Comparison of ENCODE assay signal across 8 cellular contexts in genomic region chr4:17712166-17712565, GRCh38.
"Had no signal": no experiment of that assay in that cellular context is flagged by ENCODE, and none has a peak within 500 bp of the region (broad histone marks: within the 10 kb centered on the region; RNA-seq: fewer than 3 reads in every experiment).

No MANE protein-coding gene starts in this region.

- DNase-seq: GM23248, GOT3, H7, HFFc6 had no signal

- H3K9me3 ChIP-seq: HAP-1 had no signal

- H3K36me3 ChIP-seq: HAP-1 had no signal

- H3K27ac Mint-ChIP-seq: HFFc6, IgD-negative memory B cell had no signal

- H3K9me3 Mint-ChIP-seq: HFFc6, IgD-negative memory B cell had no signal

- H3K4me3 Mint-ChIP-seq: HFFc6, IgD-negative memory B cell had no signal

- H3K4me1 ChIP-seq: HAP-1 had no signal

- ATAC-seq: HCT116, HepG2 had no signal

- H3K4me1 Mint-ChIP-seq: IgD-negative memory B cell had no signal

- H3K27me3 Mint-ChIP-seq: IgD-negative memory B cell had no signal

- H3K4me3 ChIP-seq: GM23248, HAP-1 had no signal

- H3K36me3 Mint-ChIP-seq: IgD-negative memory B cell had no signal
